In genomic region chr13:44972956-44973581, GRCh38 we compare ENCODE assay signal across 8 cellular contexts. TPM values are rescaled to one million over a fixed set of nuclear protein-coding genes. Genes with fewer than 3 reads are reported as not detected.
DNase-seq lines count a peak whose midpoint lies in the region; ATAC-seq and TF ChIP-seq lines count a peak whose summit lies in the region.

No MANE protein-coding gene starts in this region.

- no peak overlapping the region for H3K27ac ChIP-seq in colonic mucosa
- H3K27ac ChIP-seq in ovary, result no peak overlapping the region

- intact Hi-C loops in colonic mucosa (cut with DNase I) (loop anchor here (10.0 kb wide), 1 partner anchor 1068 kb away; no protein-coding TSS in a partner anchor), ovary (cut with DNase I) (loop anchor here (5.0 to 10.0 kb wide), 2 partner anchors 491 to 1068 kb away; no protein-coding TSS in a partner anchor)

- 3 to 6% (median 5%) methylated on average over 3 of the region's 3 CpGs for WGBS in ovary, 3 donors

- TF ChIP-seq POLR2A in ovary (IDR thresholded peaks at IDR 0.05), result no peak

- H3K36me3 ChIP-seq in colonic mucosa (no peaks in the 10 kb centered on the region), ovary (no peaks in the 10 kb centered on the region)

- no peaks in the 10 kb centered on the region for H3K4me1 ChIP-seq in colonic mucosa
- H3K4me1 ChIP-seq in ovary (ENCODE audit: insufficient read depth), result no peaks in the 10 kb centered on the region

- H3K9me3 ChIP-seq in colonic mucosa, result no peaks in the 10 kb centered on the region
- no peaks in the 10 kb centered on the region for H3K9me3 ChIP-seq in ovary

- H3K27me3 ChIP-seq in colonic mucosa, result no peaks in the 10 kb centered on the region
- no peaks in the 10 kb centered on the region for H3K27me3 ChIP-seq in ovary

- DNase-seq in DMS79 treated with DMSO at 0.1 percent for 48 hours (lab: John Stamatoyannopoulos, UW) (peak; percentile 6), DMS79 (lab: John Stamatoyannopoulos, UW) (no peak), NCI-H128 (lab: John Stamatoyannopoulos, UW; ENCODE audit: unreplicated experiment) (peak; percentile 10), colonic mucosa (no peak), ovary (no peak), cortex of kidney (lab: John Stamatoyannopoulos, UW) (no peak), HuH-7.5 (ENCODE audit: low spot score) (no peak)

- TF ChIP-seq CTCF in colonic mucosa (IDR thresholded peaks at IDR 0.05) (peak; percentile 42), ovary (IDR thresholded peaks at IDR 0.05) (peak in 2 of 3 donors; percentile 36 to 59)

- no peak overlapping the region for H3K9ac ChIP-seq in colonic mucosa (ENCODE audit: low read depth in 2 of 2, low read length in 2 of 2)

- no peak for ATAC-seq in GM21528 (IDR thresholded peaks at IDR 0.05; ENCODE audit: low FRiP score, unreplicated experiment)

- TF ChIP-seq EP300 in ovary (IDR thresholded peaks at IDR 0.05), result no peak

- no peak overlapping the region for H3K4me3 ChIP-seq in colonic mucosa
- no peak overlapping the region for H3K4me3 ChIP-seq in ovary

RNA-seq across cellular contexts. Expression of gene NUFIP1, which starts 16.2 kb away (rescaled TPM):
- total RNA-seq in colonic mucosa (1 to 10 TPM; 2.8 to 4.0 TPM), ovary (1 to 10 TPM; 2.3 to 9.5 (median 6.8) TPM)
- 1 to 10 TPM; 3.6 to 7.4 TPM for polyA plus RNA-seq in ovary

RNA-seq across cellular contexts. Expression of gene GPALPP1, which starts 16.3 kb away (rescaled TPM):
- total RNA-seq in colonic mucosa (10 to 100 TPM; 15.8 to 16.0 TPM), ovary (10 to 100 TPM; 17.5 to 26.3 (median 24.9) TPM)
- 10 to 100 TPM; 17.3 to 31.9 TPM for polyA plus RNA-seq in ovary

Comparison
In these comparisons a context has a peak if more than half of its experiments do, and no peak if none do; other contexts are left out.
1. DNase-seq: peak in DMS79 treated with DMSO at 0.1 percent for 48 hours (single experiment) and NCI-H128 (single experiment); none in DMS79 (single experiment), colonic mucosa (single experiment), ovary (0 of 5), cortex of kidney (single experiment) and HuH-7.5 (single experiment).